Comparison of ENCODE assay signal across 1 cellular context in the genomic region with DNA sequence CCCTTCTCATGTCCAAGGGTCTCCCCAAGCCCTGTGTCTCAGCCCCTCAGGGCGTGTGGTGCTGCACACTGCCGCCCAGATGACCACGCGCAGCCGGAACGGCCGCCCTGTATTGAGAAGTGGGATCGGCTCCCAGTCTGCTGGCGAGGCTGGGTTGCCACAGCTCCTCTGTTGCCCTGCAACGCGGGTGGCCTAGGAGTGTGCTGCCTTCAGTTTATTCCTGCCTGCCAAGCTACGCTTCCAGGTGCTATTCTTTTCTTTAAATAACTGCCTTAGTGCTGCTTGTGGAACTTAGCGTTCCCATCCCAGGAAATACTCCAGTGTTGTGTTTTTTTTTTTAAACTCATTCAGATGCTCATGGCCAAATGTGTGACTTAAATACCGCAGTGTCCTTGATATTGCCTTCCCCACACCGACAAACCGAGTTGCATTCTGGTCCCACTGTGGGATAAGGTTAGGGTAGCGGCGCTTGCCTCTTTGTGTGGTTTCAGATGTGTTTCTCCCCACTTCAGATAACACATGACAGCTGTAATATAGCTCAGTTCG.
TF ChIP-seq lines count a peak whose summit lies in the region.

No MANE protein-coding gene starts in this region.

TF ChIP-seq in GM23338, 12 proteins besides CTCF, POLR2A, EP300 and RAD21:
- TF ChIP-seq, protein P1, sequence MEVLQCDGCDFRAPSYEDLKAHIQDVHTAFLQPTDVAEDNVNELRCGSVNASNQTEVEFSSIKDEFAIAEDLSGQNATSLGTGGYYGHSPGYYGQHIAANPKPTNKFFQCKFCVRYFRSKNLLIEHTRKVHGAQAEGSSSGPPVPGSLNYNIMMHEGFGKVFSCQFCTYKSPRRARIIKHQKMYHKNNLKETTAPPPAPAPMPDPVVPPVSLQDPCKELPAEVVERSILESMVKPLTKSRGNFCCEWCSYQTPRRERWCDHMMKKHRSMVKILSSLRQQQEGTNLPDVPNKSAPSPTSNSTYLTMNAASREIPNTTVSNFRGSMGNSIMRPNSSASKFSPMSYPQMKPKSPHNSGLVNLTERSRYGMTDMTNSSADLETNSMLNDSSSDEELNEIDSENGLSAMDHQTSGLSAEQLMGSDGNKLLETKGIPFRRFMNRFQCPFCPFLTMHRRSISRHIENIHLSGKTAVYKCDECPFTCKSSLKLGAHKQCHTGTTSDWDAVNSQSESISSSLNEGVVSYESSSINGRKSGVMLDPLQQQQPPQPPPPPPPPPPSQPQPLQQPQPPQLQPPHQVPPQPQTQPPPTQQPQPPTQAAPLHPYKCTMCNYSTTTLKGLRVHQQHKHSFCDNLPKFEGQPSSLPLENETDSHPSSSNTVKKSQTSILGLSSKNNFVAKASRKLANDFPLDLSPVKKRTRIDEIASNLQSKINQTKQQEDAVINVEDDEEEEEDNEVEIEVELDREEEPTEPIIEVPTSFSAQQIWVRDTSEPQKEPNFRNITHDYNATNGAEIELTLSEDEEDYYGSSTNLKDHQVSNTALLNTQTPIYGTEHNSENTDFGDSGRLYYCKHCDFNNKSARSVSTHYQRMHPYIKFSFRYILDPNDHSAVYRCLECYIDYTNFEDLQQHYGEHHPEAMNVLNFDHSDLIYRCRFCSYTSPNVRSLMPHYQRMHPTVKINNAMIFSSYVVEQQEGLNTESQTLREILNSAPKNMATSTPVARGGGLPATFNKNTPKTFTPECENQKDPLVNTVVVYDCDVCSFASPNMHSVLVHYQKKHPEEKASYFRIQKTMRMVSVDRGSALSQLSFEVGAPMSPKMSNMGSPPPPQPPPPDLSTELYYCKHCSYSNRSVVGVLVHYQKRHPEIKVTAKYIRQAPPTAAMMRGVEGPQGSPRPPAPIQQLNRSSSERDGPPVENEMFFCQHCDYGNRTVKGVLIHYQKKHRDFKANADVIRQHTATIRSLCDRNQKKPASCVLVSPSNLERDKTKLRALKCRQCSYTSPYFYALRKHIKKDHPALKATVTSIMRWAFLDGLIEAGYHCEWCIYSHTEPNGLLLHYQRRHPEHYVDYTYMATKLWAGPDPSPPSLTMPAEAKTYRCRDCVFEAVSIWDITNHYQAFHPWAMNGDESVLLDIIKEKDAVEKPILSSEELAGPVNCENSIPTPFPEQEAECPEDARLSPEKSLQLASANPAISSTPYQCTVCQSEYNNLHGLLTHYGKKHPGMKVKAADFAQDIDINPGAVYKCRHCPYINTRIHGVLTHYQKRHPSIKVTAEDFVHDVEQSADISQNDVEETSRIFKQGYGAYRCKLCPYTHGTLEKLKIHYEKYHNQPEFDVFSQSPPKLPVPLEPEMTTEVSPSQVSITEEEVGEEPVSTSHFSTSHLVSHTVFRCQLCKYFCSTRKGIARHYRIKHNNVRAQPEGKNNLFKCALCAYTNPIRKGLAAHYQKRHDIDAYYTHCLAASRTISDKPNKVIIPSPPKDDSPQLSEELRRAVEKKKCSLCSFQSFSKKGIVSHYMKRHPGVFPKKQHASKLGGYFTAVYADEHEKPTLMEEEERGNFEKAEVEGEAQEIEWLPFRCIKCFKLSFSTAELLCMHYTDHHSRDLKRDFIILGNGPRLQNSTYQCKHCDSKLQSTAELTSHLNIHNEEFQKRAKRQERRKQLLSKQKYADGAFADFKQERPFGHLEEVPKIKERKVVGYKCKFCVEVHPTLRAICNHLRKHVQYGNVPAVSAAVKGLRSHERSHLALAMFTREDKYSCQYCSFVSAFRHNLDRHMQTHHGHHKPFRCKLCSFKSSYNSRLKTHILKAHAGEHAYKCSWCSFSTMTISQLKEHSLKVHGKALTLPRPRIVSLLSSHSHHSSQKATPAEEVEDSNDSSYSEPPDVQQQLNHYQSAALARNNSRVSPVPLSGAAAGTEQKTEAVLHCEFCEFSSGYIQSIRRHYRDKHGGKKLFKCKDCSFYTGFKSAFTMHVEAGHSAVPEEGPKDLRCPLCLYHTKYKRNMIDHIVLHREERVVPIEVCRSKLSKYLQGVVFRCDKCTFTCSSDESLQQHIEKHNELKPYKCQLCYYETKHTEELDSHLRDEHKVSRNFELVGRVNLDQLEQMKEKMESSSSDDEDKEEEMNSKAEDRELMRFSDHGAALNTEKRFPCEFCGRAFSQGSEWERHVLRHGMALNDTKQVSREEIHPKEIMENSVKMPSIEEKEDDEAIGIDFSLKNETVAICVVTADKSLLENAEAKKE (CRISPR knock-in tag; IDR thresholded peaks at IDR 0.05): no peak
- TF ChIP-seq, protein P2, sequence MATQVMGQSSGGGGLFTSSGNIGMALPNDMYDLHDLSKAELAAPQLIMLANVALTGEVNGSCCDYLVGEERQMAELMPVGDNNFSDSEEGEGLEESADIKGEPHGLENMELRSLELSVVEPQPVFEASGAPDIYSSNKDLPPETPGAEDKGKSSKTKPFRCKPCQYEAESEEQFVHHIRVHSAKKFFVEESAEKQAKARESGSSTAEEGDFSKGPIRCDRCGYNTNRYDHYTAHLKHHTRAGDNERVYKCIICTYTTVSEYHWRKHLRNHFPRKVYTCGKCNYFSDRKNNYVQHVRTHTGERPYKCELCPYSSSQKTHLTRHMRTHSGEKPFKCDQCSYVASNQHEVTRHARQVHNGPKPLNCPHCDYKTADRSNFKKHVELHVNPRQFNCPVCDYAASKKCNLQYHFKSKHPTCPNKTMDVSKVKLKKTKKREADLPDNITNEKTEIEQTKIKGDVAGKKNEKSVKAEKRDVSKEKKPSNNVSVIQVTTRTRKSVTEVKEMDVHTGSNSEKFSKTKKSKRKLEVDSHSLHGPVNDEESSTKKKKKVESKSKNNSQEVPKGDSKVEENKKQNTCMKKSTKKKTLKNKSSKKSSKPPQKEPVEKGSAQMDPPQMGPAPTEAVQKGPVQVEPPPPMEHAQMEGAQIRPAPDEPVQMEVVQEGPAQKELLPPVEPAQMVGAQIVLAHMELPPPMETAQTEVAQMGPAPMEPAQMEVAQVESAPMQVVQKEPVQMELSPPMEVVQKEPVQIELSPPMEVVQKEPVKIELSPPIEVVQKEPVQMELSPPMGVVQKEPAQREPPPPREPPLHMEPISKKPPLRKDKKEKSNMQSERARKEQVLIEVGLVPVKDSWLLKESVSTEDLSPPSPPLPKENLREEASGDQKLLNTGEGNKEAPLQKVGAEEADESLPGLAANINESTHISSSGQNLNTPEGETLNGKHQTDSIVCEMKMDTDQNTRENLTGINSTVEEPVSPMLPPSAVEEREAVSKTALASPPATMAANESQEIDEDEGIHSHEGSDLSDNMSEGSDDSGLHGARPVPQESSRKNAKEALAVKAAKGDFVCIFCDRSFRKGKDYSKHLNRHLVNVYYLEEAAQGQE (IDR thresholded peaks at IDR 0.05; ENCODE audit: unreplicated experiment): no peak
- TF ChIP-seq EZH2phosphoT487 (IDR thresholded peaks at IDR 0.05; ENCODE audit: unreplicated experiment) (no peak), EZH2 (IDR thresholded peaks at IDR 0.05; ENCODE audit: low read depth, unreplicated experiment) (no peak), ZNF331 (CRISPR knock-in tag; IDR thresholded peaks at IDR 0.05; ENCODE audit: low read depth) (no peak)
TF ChIP-seq in GM23338: peak in this region for 0.
